In genomic region chr9:105678781-105679180, GRCh38 we compare ENCODE assay signal across 23 cellular contexts. TPM values are rescaled to one million over a fixed set of nuclear protein-coding genes. Genes with fewer than 3 reads are reported as not detected.
DNase-seq lines count a peak whose midpoint lies in the region; ATAC-seq, FAIRE-seq and TF ChIP-seq lines count a peak whose summit lies in the region.
"Had no signal": no experiment of that assay in that cellular context is flagged by ENCODE, and none has a peak within 500 bp of the region (broad histone marks: within the 10 kb centered on the region; RNA-seq: fewer than 3 reads in every experiment).

No MANE protein-coding gene starts in this region.

- H3K9me3 ChIP-seq in Karpas-422 (ENCODE audit: low read length) (no peaks in the 10 kb centered on the region), neural progenitor cell (ENCODE audit: low read depth) (no peaks in the 10 kb centered on the region)
- H3K9me3 ChIP-seq: A549, BE2C had no signal

- no peak overlapping the region for H2AFZ ChIP-seq in GM23338
- H2AFZ ChIP-seq in Karpas-422 (ENCODE audit: low read length), result 0 out of 2 replicates have a peak overlapping the region, but pooled peaks have one; percentile 33
- no peak overlapping the region for H2AFZ ChIP-seq in neural progenitor cell (replicated peaks)

- peaks cover 16% of the 10 kb centered on the region for H3K4me1 Mint-ChIP-seq in GM23338
- H3K4me1 Mint-ChIP-seq in neural progenitor cell, result peaks cover 43% of the 10 kb centered on the region
- H3K4me1 Mint-ChIP-seq: CD4-positive, alpha-beta memory T cell had no signal

- ATAC-seq in GM23338 (no peak), GM21723 (IDR thresholded peaks at IDR 0.05; ENCODE audit: unreplicated experiment) (no peak), HG03565 (IDR thresholded peaks at IDR 0.05; ENCODE audit: unreplicated experiment) (no peak), HG02884 (IDR thresholded peaks at IDR 0.05; ENCODE audit: unreplicated experiment) (no peak)
- ATAC-seq: A549 had no signal

- H3K27me3 Mint-ChIP-seq in GM23338 (ENCODE audit: insufficient read depth, low read depth, poor library complexity), result peaks cover 3% of the 10 kb centered on the region
- H3K27me3 Mint-ChIP-seq in neural progenitor cell (ENCODE audit: insufficient read depth, low read depth), result peaks cover 3% of the 10 kb centered on the region
- H3K27me3 Mint-ChIP-seq: CD4-positive, alpha-beta memory T cell had no signal

- H3K9me2 ChIP-seq in GM23338 (ENCODE audit: insufficient read depth), result no peaks in the 10 kb centered on the region
- H3K9me2 ChIP-seq in Karpas-422 (replicated peaks; ENCODE audit: insufficient read depth, low read length), result no peaks in the 10 kb centered on the region

- H3K4me3 ChIP-seq in GM23338 (no peak overlapping the region), Karpas-422 (ENCODE audit: low read length) (no peak overlapping the region), neural progenitor cell (no peak overlapping the region)
- H3K4me3 ChIP-seq: A549; BLaER1 treated with 17β-estradiol and CSF1 and Interleukin-3, amounts not matched to agents 10 nM and 100 nM had no signal

- TF ChIP-seq CTCF in GM23338 (conservative IDR thresholded peaks at IDR 0.05; ENCODE audit: low read depth in 2 of 2), result no peak
- no peak for TF ChIP-seq CTCF in neural progenitor cell (IDR thresholded peaks at IDR 0.05)

- peak; percentile 70 for FAIRE-seq in islet of Langerhans (lab: Jason Lieb, UNC)
- FAIRE-seq: GM12891, GM18507 had no signal

- H3K4me1 ChIP-seq in GM23338 (ENCODE audit: insufficient read depth), result no peaks in the 10 kb centered on the region
- peaks cover 80% of the 10 kb centered on the region for H3K4me1 ChIP-seq in Karpas-422 (ENCODE audit: low read length)
- H3K4me1 ChIP-seq in neural progenitor cell, result peaks cover 38% of the 10 kb centered on the region

- H3K36me3 Mint-ChIP-seq in GM23338 (ENCODE audit: low read depth) (no peaks in the 10 kb centered on the region), neural progenitor cell (peaks cover 2% of the 10 kb centered on the region)
- H3K36me3 Mint-ChIP-seq: CD14-positive monocyte; CD4-positive, alpha-beta memory T cell had no signal

- no peaks in the 10 kb centered on the region for H3K27me3 ChIP-seq in GM23338 (ENCODE audit: insufficient read depth)
- H3K27me3 ChIP-seq in Karpas-422 (ENCODE audit: low read length), result no peaks in the 10 kb centered on the region
- peaks cover 73% of the 10 kb centered on the region for H3K27me3 ChIP-seq in neural progenitor cell
- H3K27me3 ChIP-seq: BE2C; BLaER1 treated with 17β-estradiol and CSF1 and Interleukin-3, amounts not matched to agents 10 nM and 100 nM had no signal

- H3K9ac ChIP-seq in Karpas-422 (ENCODE audit: low read length), result peak overlapping the region; percentile 34
- H3K9ac ChIP-seq in neural progenitor cell, result no peak overlapping the region
- H3K9ac ChIP-seq: BLaER1 treated with 17β-estradiol and CSF1 and Interleukin-3, amounts not matched to agents 10 nM and 100 nM had no signal

- no peak overlapping the region for H3K27ac ChIP-seq in GM23338 (ENCODE audit: low read depth)
- peak overlapping the region; percentile 98 for H3K27ac ChIP-seq in Karpas-422 (ENCODE audit: low read length)
- H3K27ac ChIP-seq in neural progenitor cell, result no peak overlapping the region
- H3K27ac ChIP-seq: A549; BLaER1 treated with 17β-estradiol and CSF1 and Interleukin-3, amounts not matched to agents 10 nM and 100 nM had no signal

- H3K9me3 Mint-ChIP-seq in GM23338 (no peaks in the 10 kb centered on the region), neural progenitor cell (peaks cover 9% of the 10 kb centered on the region)
- H3K9me3 Mint-ChIP-seq: CD4-positive, alpha-beta memory T cell had no signal

- H3K79me2 ChIP-seq in GM23338 (replicated peaks; ENCODE audit: insufficient read depth) (no peaks in the 10 kb centered on the region), Karpas-422 (ENCODE audit: low read length) (no peaks in the 10 kb centered on the region), neural progenitor cell (ENCODE audit: low read depth) (no peaks in the 10 kb centered on the region)

- H3K4me3 Mint-ChIP-seq in GM23338 (no peak overlapping the region), neural progenitor cell (no peak overlapping the region)
- H3K4me3 Mint-ChIP-seq: CD14-positive monocyte; CD4-positive, alpha-beta memory T cell had no signal

- peak overlapping the region; percentile 35; the same call in 1 of the 2 replicates for H3K4me2 ChIP-seq in GM23338
- peak overlapping the region; percentile 35 for H3K4me2 ChIP-seq in Karpas-422 (ENCODE audit: low read depth, low read length, poor library complexity, severe bottlenecking)
- H3K4me2 ChIP-seq in neural progenitor cell, result peak overlapping the region; percentile 47
- H3K4me2 ChIP-seq: BLaER1 treated with 17β-estradiol and CSF1 and Interleukin-3, amounts not matched to agents 10 nM and 100 nM had no signal

- H3F3A ChIP-seq in GM23338 (replicated peaks; ENCODE audit: low read depth), result no peaks in the 10 kb centered on the region
- peaks cover 36% of the 10 kb centered on the region for H3F3A ChIP-seq in neural progenitor cell (ENCODE audit: low read depth)

- no peaks in the 10 kb centered on the region for H3K36me3 ChIP-seq in GM23338 (ENCODE audit: insufficient read depth)
- H3K36me3 ChIP-seq in Karpas-422 (ENCODE audit: insufficient read depth, low read length), result no peaks in the 10 kb centered on the region
- no peaks in the 10 kb centered on the region for H3K36me3 ChIP-seq in neural progenitor cell
- H3K36me3 ChIP-seq: BE2C; BLaER1 treated with 17β-estradiol and CSF1 and Interleukin-3, amounts not matched to agents 10 nM and 100 nM had no signal

- no peak for DNase-seq in GM23338 (ENCODE audit: low spot score)
- DNase-seq in Karpas-422, result no peak
- DNase-seq in neural progenitor cell (ENCODE audit: low spot score), result no peak
- DNase-seq: 8988T; ACHN; AML-193; BE2C; Calu3; CD4-positive, alpha-beta memory T cell; DMS79 treated with DMSO at 0.1 percent for 48 hours; GF-D8; H7; HCEC 1CT had no signal

- H4K20me1 ChIP-seq in GM23338 (replicated peaks; ENCODE audit: insufficient read depth) (no peaks in the 10 kb centered on the region; the same call in 1 of the 2 replicates), Karpas-422 (ENCODE audit: insufficient read depth, low read depth, low read length) (no peaks in the 10 kb centered on the region), neural progenitor cell (ENCODE audit: low read depth) (peaks cover 7% of the 10 kb centered on the region)
- H4K20me1 ChIP-seq: BLaER1 treated with 17β-estradiol and CSF1 and Interleukin-3, amounts not matched to agents 10 nM and 100 nM had no signal

- H3K27ac Mint-ChIP-seq in GM23338 (no peak overlapping the region), neural progenitor cell (no peak overlapping the region)
- H3K27ac Mint-ChIP-seq: CD14-positive monocyte; CD4-positive, alpha-beta memory T cell had no signal

RNA-seq across cellular contexts. Expression of gene TMEM38B, which starts 15.6 kb away (rescaled TPM):
- total RNA-seq in GM23338 (2014; rRNA removed; shearing (Covaris generic)), result 14.7 and 18.1 TPM in 2 replicates
- polyA plus RNA-seq in GM23338 (2016; fragmentation: Nextera tagmentation; extraction: Ambion mirVana), result 8.0 and 9.4 TPM in 2 replicates
- 134 and 164 TPM in 2 replicates for total RNA-seq in Karpas-422 (2014; rRNA removed; shearing (Covaris generic); ENCODE audit: low replicate concordance)
- 20.2 and 21.1 TPM in 2 replicates for total RNA-seq in neural progenitor cell (ENCODE audit: low replicate concordance)

RNA-seq across cellular contexts. Expression of gene TAL2, which starts 16.5 kb away (rescaled TPM):
- not detected in 2 replicates for total RNA-seq in GM23338 (2014; rRNA removed; shearing (Covaris generic))
- 0.37 and 0.79 TPM in 2 replicates for polyA plus RNA-seq in GM23338 (2016; fragmentation: Nextera tagmentation; extraction: Ambion mirVana)
- 4.1 and 18.4 TPM in 2 replicates for total RNA-seq in Karpas-422 (2014; rRNA removed; shearing (Covaris generic); ENCODE audit: low replicate concordance)
- total RNA-seq in neural progenitor cell (ENCODE audit: low replicate concordance), result 2.5 TPM in 1 of 2 replicates, not detected in the other
- total RNA-seq: Calu3; CD4-positive, alpha-beta memory T cell; G401; H7 had no signal
- polyA plus RNA-seq: CD14-positive monocyte; CD4-positive, alpha-beta memory T cell had no signal
